Comparison of ENCODE assay signal across 15 cellular contexts in the genomic region with DNA sequence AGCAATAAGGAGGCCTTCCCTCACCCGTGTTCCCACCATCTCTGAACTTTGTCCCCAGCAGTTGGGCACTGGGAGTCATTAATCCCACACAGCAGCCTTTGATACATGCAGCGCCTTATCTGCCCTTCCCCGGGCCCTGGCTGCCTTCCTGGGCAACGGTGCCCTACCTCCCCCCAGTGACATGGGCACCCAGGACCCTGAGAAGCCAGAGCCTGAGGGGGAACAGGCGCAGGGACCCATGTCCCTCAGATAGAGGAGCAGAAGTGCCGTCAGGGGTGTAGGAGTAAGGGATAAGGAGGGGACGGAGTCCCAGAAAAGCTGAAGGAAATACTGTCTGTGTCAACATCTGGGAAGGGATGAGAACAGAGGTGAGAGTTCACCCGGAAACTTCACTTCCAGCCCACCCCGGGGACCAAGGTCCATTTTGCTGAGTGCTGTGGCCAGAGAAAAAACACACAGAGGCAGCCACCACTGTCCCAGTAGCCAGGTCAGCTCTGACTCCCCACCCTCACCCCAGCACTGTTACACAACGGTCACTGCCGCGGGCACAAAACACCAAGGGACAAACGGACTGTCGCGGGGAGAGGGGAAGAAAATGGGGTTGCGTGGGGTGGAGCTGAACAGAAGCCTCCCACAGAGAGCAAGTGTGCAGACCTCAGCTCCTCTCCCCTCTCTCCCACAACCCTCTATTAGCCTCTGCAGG. TPM values are rescaled to one million over a fixed set of nuclear protein-coding genes. Genes with fewer than 3 reads are reported as not detected.
A peak's percentile ranks its signal among the peaks of the same experiment; 100 is the strongest.
DNase-seq lines count a peak whose midpoint lies in the region; ATAC-seq and TF ChIP-seq lines count a peak whose summit lies in the region.
"Had no signal": no experiment of that assay in that cellular context is flagged by ENCODE, and none has a peak within 500 bp of the region (broad histone marks: within the 10 kb centered on the region; RNA-seq: fewer than 3 reads in every experiment).

No MANE protein-coding gene starts in this region.

- no peak overlapping the region for H3K18ac ChIP-seq in mesendoderm (ENCODE audit: low read length)

- peaks cover 17% of the 10 kb centered on the region for H3K4me1 Mint-ChIP-seq in activated CD8-positive, alpha-beta memory T cell treated with anti-CD3 and anti-CD28 coated beads, Interleukin-2, amount 10 ng/mL, durations not matched to agents 7 days and 5 days

- H3K56ac ChIP-seq in mesendoderm (ENCODE audit: low read length): peak overlapping the region; percentile 75

- TF ChIP-seq POLR2A in testis (IDR thresholded peaks at IDR 0.05): no peak

- H2BK120ac ChIP-seq in mesendoderm (ENCODE audit: low read depth, low read length): no peak overlapping the region

- H3K27ac ChIP-seq in mesendoderm (ENCODE audit: low read depth, low read length) (no peak overlapping the region), testis (no peak overlapping the region), smooth muscle cell (ENCODE audit: low read depth) (no peak overlapping the region)
- H3K27ac ChIP-seq: A549 had no signal

- peak overlapping the region; percentile 88 for H2AK5ac ChIP-seq in mesendoderm (ENCODE audit: low read length)

- no peak overlapping the region for H3K4ac ChIP-seq in mesendoderm (ENCODE audit: low read depth, low read length)

- no peak overlapping the region for H2BK15ac ChIP-seq in mesendoderm (replicated peaks; ENCODE audit: low read depth)

- no CpG with 5 or more reads among the region's 16 CpGs for WGBS in mesendoderm (ENCODE audit: extremely low coverage, insufficient coverage, low lambda C conversion rate)
- WGBS in testis, 2 donors: 48 to 64% methylated on average over 15 to 16 of the region's 16 CpGs
- WGBS in smooth muscle cell (ENCODE audit: low lambda C conversion rate): 67% methylated on average over 16 of the region's 16 CpGs

- H3K36me3 Mint-ChIP-seq in activated CD8-positive, alpha-beta memory T cell treated with anti-CD3 and anti-CD28 coated beads, Interleukin-2, amount 10 ng/mL, durations not matched to agents 7 days and 5 days: peaks cover 1% of the 10 kb centered on the region

- no peaks in the 10 kb centered on the region for H3K27me3 ChIP-seq in mesendoderm (ENCODE audit: insufficient read depth, low read length, poor library complexity)
- no peaks in the 10 kb centered on the region for H3K27me3 ChIP-seq in testis
- H3K27me3 ChIP-seq in smooth muscle cell (ENCODE audit: low read depth): peaks cover 56% of the 10 kb centered on the region

- DNase-seq in activated CD8-positive, alpha-beta memory T cell treated with anti-CD3 and anti-CD28 coated beads, Interleukin-2, amount 10 ng/mL, durations not matched to agents 7 days and 5 days: peak; percentile 28
- no peak for DNase-seq in activated CD8-positive, alpha-beta memory T cell treated with anti-CD3 and anti-CD28 coated beads, Interleukin-2, amount 50 U/mL, for 48 hours
- peak; percentile 47 for DNase-seq in ecto neural progenitor cell (ENCODE audit: low spot score)
- DNase-seq in mesendoderm: no peak
- DNase-seq in testis: peak; percentile 19
- DNase-seq in smooth muscle cell (lab: John Stamatoyannopoulos, UW; ENCODE audit: unreplicated experiment): no peak
- DNase-seq: effector memory CD8-positive, alpha-beta T cell; NCI-H1694; stimulated activated CD4-positive, alpha-beta T cell treated with anti-CD3 and anti-CD28 coated beads, Interleukin-1b, Interleukin-23, amount 100 ng/mL, for 48 hours; stimulated activated naive CD4-positive, alpha-beta T cell treated with Interleukin-2 at 50 U/mL for 16 hours; SW 1271 had no signal

- peak overlapping the region; percentile 24 for H3K9ac ChIP-seq in mesendoderm (ENCODE audit: low read length)
- H3K9ac ChIP-seq in smooth muscle cell (ENCODE audit: low read depth): no peak overlapping the region

- H3K4me2 ChIP-seq in mesendoderm (ENCODE audit: low read length): no peak overlapping the region
- H3K4me2 ChIP-seq in smooth muscle cell: no peak overlapping the region
- H3K4me2 ChIP-seq: A549 had no signal

- H3K27me3 Mint-ChIP-seq in activated CD8-positive, alpha-beta memory T cell treated with anti-CD3 and anti-CD28 coated beads, Interleukin-2, amount 10 ng/mL, durations not matched to agents 7 days and 5 days: peaks cover 73% of the 10 kb centered on the region

- no peak for ATAC-seq in activated CD8-positive, alpha-beta memory T cell treated with anti-CD3 and anti-CD28 coated beads, Interleukin-2, amount 10 ng/mL, durations not matched to agents 7 days and 5 days
- ATAC-seq in HG02763 (IDR thresholded peaks at IDR 0.05; ENCODE audit: unreplicated experiment): no peak
- ATAC-seq in HG03095 (IDR thresholded peaks at IDR 0.05; ENCODE audit: unreplicated experiment): no peak
- ATAC-seq: A549; activated CD8-positive, alpha-beta T cell treated with anti-CD3 and anti-CD28 coated beads, Interleukin-2, amount 10 ng/mL, durations not matched to agents 7 days and 5 days; effector memory CD8-positive, alpha-beta T cell had no signal

- intact Hi-C loops in testis (cut with DNase I; ENCODE audit: low total_unique reads): no loop called here

- no peaks in the 10 kb centered on the region for H4K20me1 ChIP-seq in smooth muscle cell (ENCODE audit: low read depth)

- CTCF ChIA-PET in activated CD8-positive, alpha-beta memory T cell treated with anti-CD3 and anti-CD28 coated beads, Interleukin-2, amount 10 ng/mL, durations not matched to agents 7 days and 5 days (lab: Charles Lee): interaction anchor here (1.1 kb wide), 1 partner anchor 172 kb away, joined by 3 read pairs; no protein-coding TSS in a partner anchor

- no peaks in the 10 kb centered on the region for H3F3A ChIP-seq in smooth muscle cell (ENCODE audit: low read depth)

- no peak overlapping the region for H2AFZ ChIP-seq in smooth muscle cell (ENCODE audit: low read depth)

- peaks cover 29% of the 10 kb centered on the region for H3K79me1 ChIP-seq in mesendoderm (ENCODE audit: low read length)

- no peak overlapping the region for H3K27ac Mint-ChIP-seq in activated CD8-positive, alpha-beta memory T cell treated with anti-CD3 and anti-CD28 coated beads, Interleukin-2, amount 10 ng/mL, durations not matched to agents 7 days and 5 days
- H3K27ac Mint-ChIP-seq: activated CD8-positive, alpha-beta T cell treated with anti-CD3 and anti-CD28 coated beads, Interleukin-2, amount 10 ng/mL, durations not matched to agents 7 days and 5 days; effector memory CD8-positive, alpha-beta T cell had no signal

- H4K8ac ChIP-seq in mesendoderm (ENCODE audit: low read depth, low read length): no peak overlapping the region

- H3K23ac ChIP-seq in mesendoderm (ENCODE audit: low read length): no peak overlapping the region

- H3K79me2 ChIP-seq in mesendoderm (ENCODE audit: control insufficient read depth, insufficient read depth, low read length) (peaks cover 49% of the 10 kb centered on the region), smooth muscle cell (ENCODE audit: low read depth) (no peaks in the 10 kb centered on the region)

- no peak overlapping the region for H3K4me3 Mint-ChIP-seq in activated CD8-positive, alpha-beta memory T cell treated with anti-CD3 and anti-CD28 coated beads, Interleukin-2, amount 10 ng/mL, durations not matched to agents 7 days and 5 days
- H3K4me3 Mint-ChIP-seq: activated CD8-positive, alpha-beta T cell treated with anti-CD3 and anti-CD28 coated beads, Interleukin-2, amount 10 ng/mL, durations not matched to agents 7 days and 5 days had no signal

- no peak overlapping the region for H4K5ac ChIP-seq in mesendoderm (ENCODE audit: low read length)

- H3K4me3 ChIP-seq in mesendoderm (ENCODE audit: low read length) (no peak overlapping the region), testis (no peak overlapping the region), smooth muscle cell (no peak overlapping the region)
- H3K4me3 ChIP-seq: A549 had no signal

- H3K4me1 ChIP-seq in mesendoderm (ENCODE audit: control insufficient read depth, low read depth, low read length): peaks cover 32% of the 10 kb centered on the region
- peaks cover 33% of the 10 kb centered on the region for H3K4me1 ChIP-seq in testis
- peaks cover 42% of the 10 kb centered on the region for H3K4me1 ChIP-seq in smooth muscle cell (ENCODE audit: low read depth)

- H3K9me3 Mint-ChIP-seq in activated CD8-positive, alpha-beta memory T cell treated with anti-CD3 and anti-CD28 coated beads, Interleukin-2, amount 10 ng/mL, durations not matched to agents 7 days and 5 days (ENCODE audit: low read depth): no peaks in the 10 kb centered on the region
- H3K9me3 Mint-ChIP-seq: effector memory CD8-positive, alpha-beta T cell had no signal

- TF ChIP-seq CTCF in testis (IDR thresholded peaks at IDR 0.05) (no peak), smooth muscle cell (IDR thresholded peaks at IDR 0.05; ENCODE audit: borderline replicate concordance, insufficient read depth, poor library complexity, severe bottlenecking) (no peak)

- H3K9me3 ChIP-seq in testis: no peaks in the 10 kb centered on the region
- H3K9me3 ChIP-seq in smooth muscle cell (replicated peaks; ENCODE audit: low read depth): no peaks in the 10 kb centered on the region
- H3K9me3 ChIP-seq: A549 had no signal

- H3K36me3 ChIP-seq in mesendoderm (ENCODE audit: control insufficient read depth, insufficient read depth, low read length) (no peaks in the 10 kb centered on the region), testis (ENCODE audit: low read depth, missing control alignments) (no peaks in the 10 kb centered on the region), smooth muscle cell (ENCODE audit: low read depth) (no peaks in the 10 kb centered on the region)

- H2BK5ac ChIP-seq in mesendoderm (ENCODE audit: low read length): no peak overlapping the region

RNA-seq across cellular contexts. Expression of gene PCDH1, which starts 3.8 kb away (rescaled TPM):
- not detected for total RNA-seq in activated CD8-positive, alpha-beta memory T cell treated with anti-CD3 and anti-CD28 coated beads, Interleukin-2, amount 10 ng/mL, durations not matched to agents 7 days and 5 days
- 11.8 TPM for polyA plus RNA-seq in mesendoderm (2013, experiment 1 of 2)
- 12.2 TPM for polyA plus RNA-seq in mesendoderm (2013, experiment 2 of 2)
- 10 to 100 TPM in 1 of 2 donors, 1 to 10 TPM in 1; 9.6 to 10.6 TPM for total RNA-seq in testis
- 5.6 TPM for polyA plus RNA-seq in testis (ENCODE audit: insufficient read depth, low read depth, low replicate concordance)
- 4.5 and 14.7 TPM in 2 replicates for total RNA-seq in smooth muscle cell
- polyA plus RNA-seq in smooth muscle cell: 2.5 and 3.1 TPM in 2 replicates
- total RNA-seq: activated CD8-positive, alpha-beta T cell treated with anti-CD3 and anti-CD28 coated beads, Interleukin-2, amount 10 ng/mL, durations not matched to agents 7 days and 5 days had no signal

RNA-seq across cellular contexts. Expression of gene DELE1, which starts 49.3 kb away (rescaled TPM):
- 10 to 100 TPM; 65.4 to 68.7 TPM for total RNA-seq in activated CD8-positive, alpha-beta memory T cell treated with anti-CD3 and anti-CD28 coated beads, Interleukin-2, amount 10 ng/mL, durations not matched to agents 7 days and 5 days
- polyA plus RNA-seq in mesendoderm (2013, experiment 1 of 2): 29.3 TPM
- 30.5 TPM for polyA plus RNA-seq in mesendoderm (2013, experiment 2 of 2)
- total RNA-seq in testis (10 to 100 TPM; 69.9 to 75.8 TPM), smooth muscle cell (32.0 and 35.8 TPM in 2 replicates)
- polyA plus RNA-seq in testis (ENCODE audit: insufficient read depth, low read depth, low replicate concordance) (51.2 TPM), smooth muscle cell (20.7 and 21.5 TPM in 2 replicates)

Comparison
In these comparisons a context has a peak if more than half of its experiments do, and no peak if none do; other contexts are left out.
1. DNase-seq: peak in activated CD8-positive, alpha-beta memory T cell treated with anti-CD3 and anti-CD28 coated beads, Interleukin-2, amount 10 ng/mL, durations not matched to agents 7 days and 5 days (single experiment), ecto neural progenitor cell (single experiment) and testis (single experiment); none in activated CD8-positive, alpha-beta memory T cell treated with anti-CD3 and anti-CD28 coated beads, Interleukin-2, amount 50 U/mL, for 48 hours (single experiment), mesendoderm (single experiment) and smooth muscle cell (single experiment).